ENCODE assay signal across 28 cellular contexts in the genomic region with DNA sequence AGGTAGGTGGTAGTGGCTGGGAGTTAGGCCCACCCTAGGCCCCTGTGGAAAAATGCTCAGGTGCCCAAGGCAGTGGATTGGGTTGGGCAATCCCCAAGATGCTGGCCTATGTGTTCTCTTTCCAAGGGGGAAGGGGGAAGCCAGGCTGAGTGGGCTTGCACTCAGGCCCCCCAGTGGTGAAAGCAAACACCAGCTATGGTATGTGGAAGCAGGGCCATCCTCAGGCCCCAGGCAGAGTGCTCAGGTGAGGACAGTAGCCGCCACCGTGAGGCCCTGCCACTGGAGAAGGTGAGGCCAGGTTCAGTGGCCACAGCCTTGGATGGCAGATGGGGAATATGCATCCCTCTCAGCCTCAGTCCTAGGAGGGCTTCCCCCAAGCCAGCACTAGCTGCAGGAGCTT. TPM values are rescaled to one million over a fixed set of nuclear protein-coding genes. Genes with fewer than 3 reads are reported as not detected.
A peak's percentile ranks its signal among the peaks of the same experiment; 100 is the strongest.
DNase-seq lines count a peak whose midpoint lies in the region; ATAC-seq and TF ChIP-seq lines count a peak whose summit lies in the region.
"Had no signal": no experiment of that assay in that cellular context is flagged by ENCODE, and none has a peak within 500 bp of the region (broad histone marks: within the 10 kb centered on the region; RNA-seq: fewer than 3 reads in every experiment).

No MANE protein-coding gene starts in this region.

- H3K36me3 Mint-ChIP-seq in Calu3 (ENCODE audit: insufficient read depth, unreplicated experiment) (no peaks in the 10 kb centered on the region), naive B cell (peaks cover 49 to 64% of the 10 kb centered on the region in 2 donors)
- H3K36me3 Mint-ChIP-seq in activated T-helper 2 cell treated with anti-CD3 and anti-CD28 coated beads, Interferon-gamma antibody, Interleukin-2, Interleukin-4, amounts not matched to agents 10 μg/mL and 5 μg/mL and 100 μg/mL, durations not matched to agents 14 hours and 24 hours and 36 hours (ENCODE audit: low read depth): peaks cover 61% of the 10 kb centered on the region

- H3K4me3 Mint-ChIP-seq in Calu3 (ENCODE audit: low read depth, unreplicated experiment) (no peak overlapping the region), naive B cell (peak overlapping the region in 1 of 8 donors; percentile 47)
- H3K4me3 Mint-ChIP-seq in activated T-helper 2 cell treated with anti-CD3 and anti-CD28 coated beads, Interferon-gamma antibody, Interleukin-2, Interleukin-4, amounts not matched to agents 10 μg/mL and 5 μg/mL and 100 μg/mL, durations not matched to agents 14 hours and 24 hours and 36 hours (ENCODE audit: low read depth): no peak overlapping the region
- H3K4me3 Mint-ChIP-seq: HFFc6 had no signal

- intact Hi-C loops in Calu3 (cut with micrococcal nuclease; ENCODE audit: unreplicated experiment): loop anchor here (2.0 kb wide), 2 partner anchors 23 to 27 kb away; no protein-coding TSS in a partner anchor
- intact Hi-C loops in activated T-helper 2 cell treated with anti-CD3 and anti-CD28 coated beads, Interferon-gamma antibody, Interleukin-2, Interleukin-4, amounts not matched to agents 10 μg/mL and 5 μg/mL and 100 μg/mL, durations not matched to agents 14 hours and 24 hours and 36 hours (cut with micrococcal nuclease): no loop called here
- intact Hi-C loops in left colon (cut with DNase I, micrococcal nuclease): no loop called here

- no peak overlapping the region for H3K4me3 ChIP-seq in MM.1S (ENCODE audit: low read length)
- no peak overlapping the region for H3K4me3 ChIP-seq in coronary artery
- H3K4me3 ChIP-seq: body of pancreas, dorsolateral prefrontal cortex, gastrocnemius medialis, transverse colon had no signal

- no peaks in the 10 kb centered on the region for H3K9me2 ChIP-seq in MM.1S (replicated peaks; ENCODE audit: insufficient read depth, low read length)

- H3K4me1 Mint-ChIP-seq in Calu3 (ENCODE audit: low read depth, unreplicated experiment) (peaks cover 20% of the 10 kb centered on the region), naive B cell (peaks cover 45 to 75% (median 71%) of the 10 kb centered on the region in 3 donors)
- H3K4me1 Mint-ChIP-seq in activated T-helper 2 cell treated with anti-CD3 and anti-CD28 coated beads, Interferon-gamma antibody, Interleukin-2, Interleukin-4, amounts not matched to agents 10 μg/mL and 5 μg/mL and 100 μg/mL, durations not matched to agents 14 hours and 24 hours and 36 hours (ENCODE audit: low read depth): peaks cover 6% of the 10 kb centered on the region

- TF ChIP-seq CTCF in Calu3 (IDR thresholded peaks at IDR 0.05; ENCODE audit: unreplicated experiment) (peak; percentile 2), MM.1S (IDR thresholded peaks at IDR 0.05; ENCODE audit: low read length) (peak; percentile 22; the same call in 1 of the 2 replicates), coronary artery (IDR thresholded peaks at IDR 0.05) (no peak)

- H3K9me3 Mint-ChIP-seq in Calu3 (ENCODE audit: low read depth, unreplicated experiment): peaks cover 5% of the 10 kb centered on the region
- H3K9me3 Mint-ChIP-seq in naive B cell: peaks cover 10 to 40% (median 26%) of the 10 kb centered on the region in 7 donors
- H3K9me3 Mint-ChIP-seq in activated T-helper 2 cell treated with anti-CD3 and anti-CD28 coated beads, Interferon-gamma antibody, Interleukin-2, Interleukin-4, amounts not matched to agents 10 μg/mL and 5 μg/mL and 100 μg/mL, durations not matched to agents 14 hours and 24 hours and 36 hours: peaks cover 37% of the 10 kb centered on the region
- H3K9me3 Mint-ChIP-seq: HFFc6 had no signal

- H3K9me3 ChIP-seq in MM.1S (replicated peaks; ENCODE audit: insufficient read depth, low read length): no peaks in the 10 kb centered on the region
- H3K9me3 ChIP-seq: body of pancreas, gastrocnemius medialis had no signal

- H3F3A ChIP-seq in MM.1S (ENCODE audit: insufficient read depth, low read length): peaks cover 23% of the 10 kb centered on the region

- H3K4me2 ChIP-seq in MM.1S (ENCODE audit: low read depth, low read length): no peak overlapping the region

- H3K27ac ChIP-seq in MM.1S (ENCODE audit: low read length) (no peak overlapping the region), coronary artery (no peak overlapping the region)
- H3K27ac ChIP-seq: body of pancreas, dorsolateral prefrontal cortex, gastrocnemius medialis, transverse colon, WERI-Rb-1 had no signal

- H3K27ac Mint-ChIP-seq in Calu3 (ENCODE audit: unreplicated experiment) (no peak overlapping the region), naive B cell (peak overlapping the region in 4 of 6 donors; percentile 40 to 88 (median 76))
- no peak overlapping the region for H3K27ac Mint-ChIP-seq in activated T-helper 2 cell treated with anti-CD3 and anti-CD28 coated beads, Interferon-gamma antibody, Interleukin-2, Interleukin-4, amounts not matched to agents 10 μg/mL and 5 μg/mL and 100 μg/mL, durations not matched to agents 14 hours and 24 hours and 36 hours
- H3K27ac Mint-ChIP-seq: HFFc6 had no signal

- CTCF ChIA-PET in Calu3 (lab: Charles Lee): no interaction called here

- peaks cover 34% of the 10 kb centered on the region for H3K4me1 ChIP-seq in MM.1S (ENCODE audit: low read length)
- H3K4me1 ChIP-seq: body of pancreas, gastrocnemius medialis, transverse colon had no signal

- H2AFZ ChIP-seq in MM.1S (ENCODE audit: low read length): no peak overlapping the region

- DNase-seq in Calu3 (no peak), MM.1S (no peak), coronary artery (ENCODE audit: low spot score) (peak; percentile 57), naive B cell (no peak), mesenteric fat pad (ENCODE audit: low spot score) (no peak), GM19240 (ENCODE audit: insufficient read length, low spot score) (no peak), left colon (no peak)
- no peak for DNase-seq in activated T-helper 2 cell treated with anti-CD3 and anti-CD28 coated beads, Interferon-gamma antibody, Interleukin-2, Interleukin-4, amounts not matched to agents 10 μg/mL and 5 μg/mL and 100 μg/mL, durations not matched to agents 14 hours and 24 hours and 36 hours (ENCODE audit: low spot score)
- DNase-seq: activated CD4-positive, alpha-beta T cell treated with anti-CD3 and anti-CD28 coated beads, Interleukin-2, amount 50 U/mL, for 1 hour; activated T-cell treated with anti-CD3 and anti-CD28 coated beads, Interleukin-2, amount 50 U/mL, for 1 hour; body of pancreas; CD8-positive, alpha-beta T cell; cerebellar nuclear complex; dorsolateral prefrontal cortex; gastrocnemius medialis; HFFc6; mammary epithelial cell; NCI-H1048; NCI-H1694 treated with DMSO at 0.1 percent for 48 hours; NCI-H446 treated with DMSO at 0.1 percent for 48 hours; NCI-H82; right cardiac atrium; SIG-M5; stimulated activated CD4-positive, alpha-beta T cell treated with anti-CD3 and anti-CD28 coated beads, Interleukin-2, amount 100 ng/mL, for 24 hours; T1000; transverse colon; WERI-Rb-1 had no signal

- H3K79me2 ChIP-seq in MM.1S (ENCODE audit: low read length): peaks cover 84% of the 10 kb centered on the region

- H3K27me3 ChIP-seq in MM.1S (replicated peaks; ENCODE audit: insufficient read depth, low read length): no peaks in the 10 kb centered on the region
- H3K27me3 ChIP-seq: body of pancreas, gastrocnemius medialis, transverse colon had no signal

- peak in 1 of 2 donors; percentile 36 for ATAC-seq in naive B cell (ENCODE audit: low read depth in 2 of 2)
- no peak for ATAC-seq in left colon
- ATAC-seq: body of pancreas; CD8-positive, alpha-beta T cell; gastrocnemius medialis; right cardiac atrium had no signal

- no peak overlapping the region for H3K9ac ChIP-seq in MM.1S (ENCODE audit: low read length)

- no TSS peak for BruUV-seq in Calu3 (replicated peaks; lab: Mats Ljungman, UMichigan)

- H4K20me1 ChIP-seq in MM.1S (ENCODE audit: insufficient read depth, low read length): no peaks in the 10 kb centered on the region

- H3K27me3 Mint-ChIP-seq in Calu3 (ENCODE audit: unreplicated experiment) (no peaks in the 10 kb centered on the region), naive B cell (no peaks in the 10 kb centered on the region)
- H3K27me3 Mint-ChIP-seq in activated T-helper 2 cell treated with anti-CD3 and anti-CD28 coated beads, Interferon-gamma antibody, Interleukin-2, Interleukin-4, amounts not matched to agents 10 μg/mL and 5 μg/mL and 100 μg/mL, durations not matched to agents 14 hours and 24 hours and 36 hours (ENCODE audit: low read depth): peaks cover 12% of the 10 kb centered on the region

- no peaks in the 10 kb centered on the region for H3K36me3 ChIP-seq in MM.1S (replicated peaks; ENCODE audit: insufficient read depth, low read length)
- H3K36me3 ChIP-seq: gastrocnemius medialis, transverse colon, WERI-Rb-1 had no signal

RNA-seq across cellular contexts. Expression of gene LY9, which starts 11.8 kb away (rescaled TPM):
- total RNA-seq in Calu3 (2022): not detected in 2 replicates
- 100 to 1,000 TPM; 143 to 230 (median 167) TPM for polyA plus RNA-seq in naive B cell (ENCODE audit: low read depth in 6 of 6)
- 0.64 TPM for total RNA-seq in mesenteric fat pad
- total RNA-seq in activated T-helper 2 cell treated with anti-CD3 and anti-CD28 coated beads, Interferon-gamma antibody, Interleukin-2, Interleukin-4, amounts not matched to agents 10 μg/mL and 5 μg/mL and 100 μg/mL, durations not matched to agents 14 hours and 24 hours and 36 hours: 0.28 and 0.34 TPM in 2 replicates
- total RNA-seq in left colon: 1 to 10 TPM in 1 of 2 donors, under 1 TPM in 1; 0.67 to 2.6 TPM
- total RNA-seq: A673, gastrocnemius medialis, HFFc6, mammary epithelial cell had no signal
- polyA plus RNA-seq: mammary epithelial cell had no signal

RNA-seq across cellular contexts. Expression of gene CD244, which starts 54.9 kb away (rescaled TPM):
- total RNA-seq in Calu3 (2022) (not detected in 2 replicates), mesenteric fat pad (0.39 TPM), left colon (under 1 TPM; 0.37 to 0.87 TPM)
- polyA plus RNA-seq in naive B cell (ENCODE audit: low read depth in 6 of 6): under 1 TPM in 5 of 6 donors, not detected in 1; 0.32 to 0.97 (median 0.71) TPM
- 0.21 and 0.32 TPM in 2 replicates for total RNA-seq in activated T-helper 2 cell treated with anti-CD3 and anti-CD28 coated beads, Interferon-gamma antibody, Interleukin-2, Interleukin-4, amounts not matched to agents 10 μg/mL and 5 μg/mL and 100 μg/mL, durations not matched to agents 14 hours and 24 hours and 36 hours
- total RNA-seq: A673, gastrocnemius medialis, HFFc6, mammary epithelial cell had no signal
- polyA plus RNA-seq: mammary epithelial cell had no signal

Comparison
In these comparisons a context has a peak if more than half of its experiments do, and no peak if none do; other contexts are left out.
1. H3K27ac Mint-ChIP-seq: peak in naive B cell (4 of 6); none in Calu3 (single experiment) and activated T-helper 2 cell treated with anti-CD3 and anti-CD28 coated beads, Interferon-gamma antibody, Interleukin-2, Interleukin-4, amounts not matched to agents 10 μg/mL and 5 μg/mL and 100 μg/mL, durations not matched to agents 14 hours and 24 hours and 36 hours (single experiment).